8 cellular contexts compared by ENCODE assay signal in the genomic region with DNA sequence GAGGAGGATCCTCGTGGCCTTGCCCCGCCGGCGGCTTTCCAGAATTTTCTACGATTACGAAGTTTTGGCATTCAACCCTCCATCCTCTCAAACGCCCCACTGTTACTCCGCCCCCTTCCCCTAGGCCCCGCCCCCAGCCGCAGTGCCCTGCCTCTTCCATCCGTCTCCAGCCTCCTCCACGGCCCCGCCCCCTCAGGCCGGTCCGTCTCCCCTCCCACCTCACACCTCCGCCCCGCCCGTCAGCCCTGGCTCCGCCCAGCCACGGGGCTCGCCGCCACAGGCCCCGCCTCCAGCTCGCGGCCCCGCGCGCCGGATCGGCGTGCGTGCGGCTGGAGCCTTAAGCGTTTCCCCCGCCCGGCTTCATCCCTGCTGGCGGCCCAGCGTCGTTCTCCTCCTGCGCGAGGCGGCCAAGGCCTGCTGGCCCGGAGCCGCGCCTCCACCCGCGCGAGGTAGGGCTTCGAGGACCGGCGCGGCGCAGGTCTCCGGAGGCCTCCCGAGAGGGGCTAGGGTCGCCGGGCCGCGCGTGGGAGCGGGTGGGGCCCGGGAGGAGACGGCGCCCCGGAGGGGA. TPM values are rescaled to one million over a fixed set of nuclear protein-coding genes. Genes with fewer than 3 reads are reported as not detected.
A peak's percentile ranks its signal among the peaks of the same experiment; 100 is the strongest.
DNase-seq lines count a peak whose midpoint lies in the region; ATAC-seq and TF ChIP-seq lines count a peak whose summit lies in the region.

Gene C17orf67, minus strand, starts transcription at position 109 of the 568 bp plus-strand sequence. CDS start 18,110 bp downstream, outside the sequence.
Gene DGKE, plus strand, starts transcription at position 340 of the 568 bp plus-strand sequence. CDS start 645 bp downstream, outside the sequence.

- CTCF ChIA-PET in activated CD4-positive, alpha-beta memory T cell treated with anti-CD3 and anti-CD28 coated beads for 36 hours (lab: Charles Lee) = interaction anchor here (0.7 to 5.5 kb wide), 4 partner anchors 9 to 80 kb away, joined by 3 to 42 read pairs (median 4); partner anchors contain the start of gene TRIM25

- no peaks in the 10 kb centered on the region for H3K9me3 Mint-ChIP-seq in CD14-positive monocyte
- H3K9me3 Mint-ChIP-seq in activated CD4-positive, alpha-beta memory T cell treated with anti-CD3 and anti-CD28 coated beads for 36 hours = no peaks in the 10 kb centered on the region

- H3K36me3 ChIP-seq in lower lobe of right lung = no peaks in the 10 kb centered on the region

- peak within 1 kb of the TSS; percentile 61 to 94 (median 83) for H3K4me3 ChIP-seq in dorsolateral prefrontal cortex
- H3K4me3 ChIP-seq in lower lobe of right lung = peak within 1 kb of the TSS; percentile 85

- intact Hi-C loops in CD14-positive monocyte (cut with micrococcal nuclease) (loop anchor here (5.0 kb wide), 2 partner anchors 78 to 143 kb away; partner anchors contain the start of genes SCPEP1 (in 1 of the 2) and TRIM25 (in 1 of the 2)), dorsolateral prefrontal cortex (cut with DNase I) (loop anchor here (2.0 to 10.0 kb wide), 4 partner anchors 78 to 251 kb away; partner anchors contain the start of genes AKAP1 (in 1 of the 2) and TRIM25 (in 1 of the 2)), lower lobe of right lung (cut with DNase I) (no loop called here)
- intact Hi-C loops in activated CD4-positive, alpha-beta memory T cell treated with anti-CD3 and anti-CD28 coated beads for 36 hours (cut with micrococcal nuclease) = loop anchor here (1.0 to 5.0 kb wide), 5 partner anchors 15 to 251 kb away; partner anchors contain the start of genes AKAP1, COIL and TRIM25

- H3K4me1 ChIP-seq in lower lobe of right lung = peaks cover 26% of the 10 kb centered on the region

- peaks cover 2 to 9% (median 5%) of the 10 kb centered on the region in 3 donors for H3K27me3 Mint-ChIP-seq in CD14-positive monocyte (ENCODE audit: low read depth in 3 of 3)
- no peaks in the 10 kb centered on the region for H3K27me3 Mint-ChIP-seq in activated CD4-positive, alpha-beta memory T cell treated with anti-CD3 and anti-CD28 coated beads for 36 hours

- no peak for TF ChIP-seq CTCF in CD14-positive monocyte (IDR thresholded peaks at IDR 0.05)
- peak in 9 of 56 donors; percentile 6 to 35 (median 22) for TF ChIP-seq CTCF in dorsolateral prefrontal cortex (IDR thresholded peaks at IDR 0.05 in 54 of 56, conservative IDR thresholded peaks at IDR 0.05 in 2 of 56; ENCODE audit: low read depth in 1 of 56, partially characterized antibody in 56 of 56)
- no peak for TF ChIP-seq CTCF in lower lobe of right lung (IDR thresholded peaks at IDR 0.05)

- H3K9me3 ChIP-seq in lower lobe of right lung = no peaks in the 10 kb centered on the region

- DNase-seq in CD14-positive monocyte (ENCODE audit: low spot score) (peak; percentile 96), NCI-H526 treated with DMSO at 0.1 percent for 48 hours (lab: John Stamatoyannopoulos, UW) (peak; percentile 86), dorsolateral prefrontal cortex (peak; percentile 94 to 99 (median 96)), lower lobe of right lung (peak; percentile 98)
- DNase-seq in activated CD4-positive, alpha-beta memory T cell treated with anti-CD3 and anti-CD28 coated beads for 36 hours = peak; percentile 99
- DNase-seq in stimulated activated CD4-positive, alpha-beta T cell treated with anti-CD3 and anti-CD28 coated beads, TNF-alpha, amount 100 ng/mL, for 1 hour (ENCODE audit: low read depth in 3 of 3, low spot score in 1 of 3) = peak; percentile 98 to 99 (median 99)

- peak within 1 kb of the TSS; percentile 94 for H3K4me3 Mint-ChIP-seq in CD14-positive monocyte
- peak within 1 kb of the TSS; percentile 92 for H3K4me3 Mint-ChIP-seq in activated CD4-positive, alpha-beta memory T cell treated with anti-CD3 and anti-CD28 coated beads for 36 hours

- H3K36me3 Mint-ChIP-seq in CD14-positive monocyte = peaks cover 12 to 30% of the 10 kb centered on the region in 2 donors
- H3K36me3 Mint-ChIP-seq in activated CD4-positive, alpha-beta memory T cell treated with anti-CD3 and anti-CD28 coated beads for 36 hours = peaks cover 41% of the 10 kb centered on the region

- POLR2A ChIA-PET in activated CD4-positive, alpha-beta memory T cell treated with anti-CD3 and anti-CD28 coated beads for 36 hours (lab: Charles Lee) = interaction anchor here (1.2 to 2.3 kb wide), 6 partner anchors 12 to 251 kb away, joined by 3 to 7 read pairs (median 4); partner anchors contain the start of genes AKAP1, COIL and SCPEP1

- ATAC-seq in GM19395 (IDR thresholded peaks at IDR 0.05; ENCODE audit: unreplicated experiment) = peak; percentile 71
- peak; percentile 68 for ATAC-seq in HG03521 (IDR thresholded peaks at IDR 0.05; ENCODE audit: unreplicated experiment)
- peak; percentile 99 for ATAC-seq in lower lobe of right lung

- peak within 1 kb of the TSS; percentile 54 to 95 (median 88) for H3K27ac ChIP-seq in dorsolateral prefrontal cortex
- peak within 1 kb of the TSS; percentile 84 for H3K27ac ChIP-seq in lower lobe of right lung

- H3K27me3 ChIP-seq in dorsolateral prefrontal cortex (no peaks in the 10 kb centered on the region), lower lobe of right lung (ENCODE audit: low read depth) (no peaks in the 10 kb centered on the region)

- H3K27ac Mint-ChIP-seq in CD14-positive monocyte = peak within 1 kb of the TSS; percentile 62 to 91 (median 77)
- H3K27ac Mint-ChIP-seq in activated CD4-positive, alpha-beta memory T cell treated with anti-CD3 and anti-CD28 coated beads for 36 hours = peak within 1 kb of the TSS; percentile 85

- peaks cover 22% of the 10 kb centered on the region for H3K4me1 Mint-ChIP-seq in CD14-positive monocyte
- peaks cover 55% of the 10 kb centered on the region for H3K4me1 Mint-ChIP-seq in activated CD4-positive, alpha-beta memory T cell treated with anti-CD3 and anti-CD28 coated beads for 36 hours (ENCODE audit: low read depth)

RNA-seq across cellular contexts. Expression of gene C17orf67, which starts in this region (rescaled TPM):
- polyA plus RNA-seq in CD14-positive monocyte = under 1 TPM; 0.56 to 0.57 TPM
- 1 to 10 TPM; 3.6 to 3.9 TPM for total RNA-seq in activated CD4-positive, alpha-beta memory T cell treated with anti-CD3 and anti-CD28 coated beads for 36 hours
- total RNA-seq in dorsolateral prefrontal cortex (10 to 100 TPM in 1 of 120 experiments, 1 to 10 TPM in 118, under 1 TPM in 1; 0.63 to 10.3 (median 3.4) TPM), lower lobe of right lung (3.6 TPM)

RNA-seq across cellular contexts. Expression of gene DGKE, which starts in this region (rescaled TPM):
- polyA plus RNA-seq in CD14-positive monocyte = 1 to 10 TPM; 1.1 to 1.5 TPM
- 10 to 100 TPM; 23.3 to 25.6 TPM for total RNA-seq in activated CD4-positive, alpha-beta memory T cell treated with anti-CD3 and anti-CD28 coated beads for 36 hours
- total RNA-seq in dorsolateral prefrontal cortex (10 to 100 TPM; 16.5 to 50.4 (median 34.2) TPM), lower lobe of right lung (12.7 TPM)

Comparison
In these comparisons a context has a peak if more than half of its experiments do, and no peak if none do; other contexts are left out.
1. Peak in every context shown above with its lines: DNase-seq, ATAC-seq, H3K4me3 ChIP-seq and H3K27ac ChIP-seq.